Comparison of ENCODE assay signal across 1 cellular context in genomic region chr11:102286292-102286691, GRCh38.
TF ChIP-seq lines count a peak whose summit lies in the region.

No MANE protein-coding gene starts in this region.

TF ChIP-seq in HCT116, 20 proteins besides CTCF, POLR2A, EP300 and RAD21 (continued from another document):
- TF ChIP-seq, protein P1, sequence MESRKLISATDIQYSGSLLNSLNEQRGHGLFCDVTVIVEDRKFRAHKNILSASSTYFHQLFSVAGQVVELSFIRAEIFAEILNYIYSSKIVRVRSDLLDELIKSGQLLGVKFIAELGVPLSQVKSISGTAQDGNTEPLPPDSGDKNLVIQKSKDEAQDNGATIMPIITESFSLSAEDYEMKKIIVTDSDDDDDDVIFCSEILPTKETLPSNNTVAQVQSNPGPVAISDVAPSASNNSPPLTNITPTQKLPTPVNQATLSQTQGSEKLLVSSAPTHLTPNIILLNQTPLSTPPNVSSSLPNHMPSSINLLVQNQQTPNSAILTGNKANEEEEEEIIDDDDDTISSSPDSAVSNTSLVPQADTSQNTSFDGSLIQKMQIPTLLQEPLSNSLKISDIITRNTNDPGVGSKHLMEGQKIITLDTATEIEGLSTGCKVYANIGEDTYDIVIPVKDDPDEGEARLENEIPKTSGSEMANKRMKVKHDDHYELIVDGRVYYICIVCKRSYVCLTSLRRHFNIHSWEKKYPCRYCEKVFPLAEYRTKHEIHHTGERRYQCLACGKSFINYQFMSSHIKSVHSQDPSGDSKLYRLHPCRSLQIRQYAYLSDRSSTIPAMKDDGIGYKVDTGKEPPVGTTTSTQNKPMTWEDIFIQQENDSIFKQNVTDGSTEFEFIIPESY (IDR thresholded peaks at IDR 0.05; ENCODE audit: extremely low read depth, insufficient replicate concordance, low read length), result no peak
- TF ChIP-seq SIN3A (IDR thresholded peaks at IDR 0.05; ENCODE audit: low read depth), result no peak
- no peak for TF ChIP-seq MAX (IDR thresholded peaks at IDR 0.05)
- no peak for TF ChIP-seq EZH2phosphoT487 (IDR thresholded peaks at IDR 0.05; ENCODE audit: borderline replicate concordance)
- no peak for TF ChIP-seq TCF7L2 (IDR thresholded peaks at IDR 0.05; ENCODE audit: borderline replicate concordance, extremely low read depth, insufficient read depth, insufficient read length)
- no peak for TF ChIP-seq EZH2 (IDR thresholded peaks at IDR 0.05)
- no peak for TF ChIP-seq CEBPB (IDR thresholded peaks at IDR 0.05; ENCODE audit: low read depth)
- no peak for TF ChIP-seq REST (IDR thresholded peaks at IDR 0.05; ENCODE audit: low read depth)
- no peak for TF ChIP-seq SRF (IDR thresholded peaks at IDR 0.05; ENCODE audit: low read depth)
- no peak for TF ChIP-seq ZNF274 (IDR thresholded peaks at IDR 0.05; ENCODE audit: low read depth, low read length)
- no peak for TF ChIP-seq SP1 (IDR thresholded peaks at IDR 0.05; ENCODE audit: low read depth)
- no peak for TF ChIP-seq YY1 (IDR thresholded peaks at IDR 0.05; ENCODE audit: extremely low read depth, insufficient replicate concordance, low read depth, low read length)
